Comparison of ENCODE assay signal across 9 cellular contexts in genomic region chr5:142800776-142801494, GRCh38. TPM values are rescaled to one million over a fixed set of nuclear protein-coding genes. Genes with fewer than 3 reads are reported as not detected.
DNase-seq lines count a peak whose midpoint lies in the region; ATAC-seq and TF ChIP-seq lines count a peak whose summit lies in the region.
"Had no signal": no experiment of that assay in that cellular context is flagged by ENCODE, and none has a peak within 500 bp of the region (broad histone marks: within the 10 kb centered on the region; RNA-seq: fewer than 3 reads in every experiment).

No MANE protein-coding gene starts in this region.

- no peak for TF ChIP-seq CTCF in activated B cell treated with CpG ODN at 0.5 μM for 24 hours (IDR thresholded peaks at IDR 0.05)
- no peak for TF ChIP-seq CTCF in natural killer cell (IDR thresholded peaks at IDR 0.05)
- no peak for TF ChIP-seq CTCF in GM23338 (conservative IDR thresholded peaks at IDR 0.05; ENCODE audit: low read depth in 2 of 2)

- no peaks in the 10 kb centered on the region for H3K36me3 ChIP-seq in GM23338 (ENCODE audit: insufficient read depth)

- DNase-seq in activated B cell treated with CpG ODN at 0.5 μM for 24 hours: no peak
- peak; percentile 29 for DNase-seq in natural killer cell
- DNase-seq in NCI-H2227 treated with DMSO at 0.1 percent for 48 hours (lab: John Stamatoyannopoulos, UW): no peak
- DNase-seq in epidermal melanocyte (ENCODE audit: insufficient read length, low spot score): no peak
- no peak for DNase-seq in GM23338 (ENCODE audit: low spot score)
- DNase-seq in AG20443 (ENCODE audit: low spot score): no peak
- DNase-seq: aorta had no signal

- ATAC-seq in GM19023 (IDR thresholded peaks at IDR 0.05; ENCODE audit: unreplicated experiment): peak; percentile 84
- ATAC-seq in HG02970 (IDR thresholded peaks at IDR 0.05; ENCODE audit: low FRiP score, unreplicated experiment): peak; percentile 65
- peak; percentile 78 for ATAC-seq in activated B cell treated with CpG ODN at 0.5 μM for 24 hours (ENCODE audit: low read depth)
- ATAC-seq in natural killer cell: peak; percentile 60 to 72 (median 61)
- ATAC-seq in GM23338: no peak

- H3K4me3 Mint-ChIP-seq in activated B cell treated with CpG ODN at 0.5 μM for 24 hours: peak overlapping the region; percentile 64
- H3K4me3 Mint-ChIP-seq in natural killer cell: peak overlapping the region; percentile 77
- no peak overlapping the region for H3K4me3 Mint-ChIP-seq in GM23338

- H3K9me3 Mint-ChIP-seq in activated B cell treated with CpG ODN at 0.5 μM for 24 hours: no peaks in the 10 kb centered on the region
- H3K9me3 Mint-ChIP-seq in natural killer cell: no peaks in the 10 kb centered on the region
- H3K9me3 Mint-ChIP-seq in GM23338: no peaks in the 10 kb centered on the region

- H3K9me2 ChIP-seq in GM23338 (ENCODE audit: insufficient read depth): no peaks in the 10 kb centered on the region

- CTCF ChIA-PET in activated B cell treated with CpG ODN at 0.5 μM for 24 hours (lab: Charles Lee): interaction anchor here (2.1 kb wide), 1 partner anchor 31 kb away, joined by 6 read pairs; the partner anchor contains the start of gene ARHGAP26

- no peaks in the 10 kb centered on the region; the same call in 1 of the 2 replicates for H3F3A ChIP-seq in GM23338 (replicated peaks; ENCODE audit: low read depth)

- H3K4me2 ChIP-seq in GM23338: no peak overlapping the region

- H3K4me1 ChIP-seq in GM23338 (ENCODE audit: insufficient read depth): peaks cover 18% of the 10 kb centered on the region

- H4K20me1 ChIP-seq in GM23338 (replicated peaks; ENCODE audit: insufficient read depth): peaks cover 33% of the 10 kb centered on the region

- no peaks in the 10 kb centered on the region for H3K36me3 Mint-ChIP-seq in activated B cell treated with CpG ODN at 0.5 μM for 24 hours (ENCODE audit: low read depth)
- no peaks in the 10 kb centered on the region for H3K36me3 Mint-ChIP-seq in natural killer cell
- no peaks in the 10 kb centered on the region for H3K36me3 Mint-ChIP-seq in GM23338 (ENCODE audit: low read depth)

- H3K27ac ChIP-seq in GM23338 (ENCODE audit: low read depth): no peak overlapping the region

- H3K27me3 Mint-ChIP-seq in activated B cell treated with CpG ODN at 0.5 μM for 24 hours (no peaks in the 10 kb centered on the region), natural killer cell (ENCODE audit: low read depth in 2 of 2) (no peaks in the 10 kb centered on the region), GM23338 (ENCODE audit: insufficient read depth, low read depth, poor library complexity) (no peaks in the 10 kb centered on the region)

- no peaks in the 10 kb centered on the region for H3K27me3 ChIP-seq in GM23338 (ENCODE audit: insufficient read depth)

- H3K4me1 Mint-ChIP-seq in activated B cell treated with CpG ODN at 0.5 μM for 24 hours (peaks cover 63% of the 10 kb centered on the region), natural killer cell (peaks cover 77 to 84% of the 10 kb centered on the region in 2 donors), GM23338 (peaks cover 34% of the 10 kb centered on the region)

- intact Hi-C loops in activated B cell treated with CpG ODN at 0.5 μM for 24 hours (cut with micrococcal nuclease): loop anchor here (1.0 to 10.0 kb wide), 5 partner anchors 9 to 576 kb away; partner anchors contain the start of gene ARHGAP26
- intact Hi-C loops in natural killer cell (cut with micrococcal nuclease): no loop called here

- H3K27ac Mint-ChIP-seq in activated B cell treated with CpG ODN at 0.5 μM for 24 hours (peak overlapping the region; percentile 84), natural killer cell (peak overlapping the region; percentile 83 to 90), GM23338 (no peak overlapping the region)

- no peak overlapping the region for H3K4me3 ChIP-seq in GM23338

- POLR2A ChIA-PET in activated B cell treated with CpG ODN at 0.5 μM for 24 hours (lab: Charles Lee): interaction anchor here (0.9 to 2.1 kb wide), 3 partner anchors 8 to 30 kb away, joined by 4 to 18 read pairs (median 5); partner anchors contain the start of gene ARHGAP26

- peaks cover 63% of the 10 kb centered on the region for H3K79me2 ChIP-seq in GM23338 (replicated peaks; ENCODE audit: insufficient read depth)

- H2AFZ ChIP-seq in GM23338: no peak overlapping the region

TF ChIP-seq in GM23338, 12 proteins besides CTCF, POLR2A, EP300 and RAD21:
- TF ChIP-seq ZNF331 (CRISPR knock-in tag; IDR thresholded peaks at IDR 0.05; ENCODE audit: low read depth): no peak
- TF ChIP-seq ZNF114 (CRISPR knock-in tag; IDR thresholded peaks at IDR 0.05): no peak
- TF ChIP-seq POLR2AphosphoS5 (IDR thresholded peaks at IDR 0.05; ENCODE audit: low read depth): no peak
- TF ChIP-seq ZNF462 (CRISPR knock-in tag; IDR thresholded peaks at IDR 0.05): no peak
- TF ChIP-seq EZH2 (IDR thresholded peaks at IDR 0.05; ENCODE audit: low read depth, unreplicated experiment): no peak

RNA-seq across cellular contexts. Expression of gene ARHGAP26, which starts 30.8 kb away (rescaled TPM):
- 14.0 and 20.9 TPM in 2 replicates for total RNA-seq in activated B cell treated with CpG ODN at 0.5 μM for 24 hours
- 100 to 1,000 TPM; 153 to 159 (median 158) TPM for total RNA-seq in natural killer cell
- 11.0 and 16.8 TPM in 2 replicates for total RNA-seq in GM23338 (2014; rRNA removed; shearing (Covaris generic))
- polyA plus RNA-seq in GM23338 (2016; fragmentation: Nextera tagmentation; extraction: Ambion mirVana): 9.5 and 10.5 TPM in 2 replicates
